In the genomic region with DNA sequence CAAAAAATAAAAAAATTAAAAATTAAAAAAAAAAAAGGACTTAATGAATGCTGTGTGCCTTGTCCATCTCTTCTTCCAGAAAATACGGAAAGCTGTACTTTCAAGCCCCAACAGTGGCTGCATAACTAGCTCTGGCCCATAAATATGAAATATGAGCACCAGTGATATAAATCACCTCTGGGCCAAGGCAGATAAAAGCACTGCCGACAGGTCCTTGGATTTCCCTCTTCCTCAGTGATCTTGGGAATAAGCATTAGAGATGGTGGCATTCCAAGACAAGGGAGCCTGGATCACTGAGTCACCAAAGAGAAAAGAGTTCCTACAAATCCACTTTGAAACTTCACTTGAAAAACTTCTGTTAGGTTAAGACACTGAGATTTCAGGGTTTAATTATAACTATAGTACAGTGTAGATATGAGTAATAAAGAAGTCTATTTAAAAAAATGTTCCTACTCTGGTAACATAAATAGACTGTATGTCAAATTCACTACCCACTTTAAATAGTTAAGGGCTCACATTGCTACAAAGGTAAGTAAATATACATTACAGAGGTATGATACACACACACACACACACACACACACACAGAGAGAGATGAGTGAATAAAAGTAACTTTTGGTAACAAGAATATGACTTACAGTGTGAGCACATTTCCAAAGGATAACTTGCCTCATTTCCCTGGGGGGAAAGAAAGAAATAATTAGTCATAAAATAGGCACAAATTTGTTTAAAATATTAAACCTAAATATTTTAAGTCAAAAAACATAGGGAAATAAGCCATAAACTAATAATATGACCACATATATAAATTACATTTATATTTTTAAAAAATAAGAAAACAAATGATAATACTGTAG, we compare ENCODE assay signal across 15 cellular contexts. TPM values are rescaled to one million over a fixed set of nuclear protein-coding genes. Genes with fewer than 3 reads are reported as not detected.
A peak's percentile ranks its signal among the peaks of the same experiment; 100 is the strongest.
DNase-seq lines count a peak whose midpoint lies in the region; ATAC-seq and TF ChIP-seq lines count a peak whose summit lies in the region.
"Had no signal": no experiment of that assay in that cellular context is flagged by ENCODE, and none has a peak within 500 bp of the region (broad histone marks: within the 10 kb centered on the region; RNA-seq: fewer than 3 reads in every experiment).

No MANE protein-coding gene starts in this region.

- H3K79me2 ChIP-seq in GM23338 (replicated peaks; ENCODE audit: insufficient read depth) = peaks cover 100% of the 10 kb centered on the region

- peaks cover 49% of the 10 kb centered on the region for H3K4me1 ChIP-seq in CD8-positive, alpha-beta T cell (ENCODE audit: insufficient read depth, low read length)
- peaks cover 11% of the 10 kb centered on the region; the same call in 1 of the 2 replicates for H3K4me1 ChIP-seq in GM23338 (ENCODE audit: insufficient read depth)
- H3K4me1 ChIP-seq in naive thymus-derived CD4-positive, alpha-beta T cell (ENCODE audit: control insufficient read depth in 2 of 2, insufficient read depth in 2 of 2, low read length in 2 of 2) = peaks cover 10 to 18% of the 10 kb centered on the region in 2 donors

- intact Hi-C loops in CD8-positive, alpha-beta T cell (cut with DNase I, micrococcal nuclease) = no loop called here
- intact Hi-C loops in naive thymus-derived CD4-positive, alpha-beta T cell (cut with micrococcal nuclease) = loop anchor here in 1 of 2 donors (2.0 kb wide), 1 partner anchor 14 kb away; no protein-coding TSS in a partner anchor

- no peak overlapping the region for H2AFZ ChIP-seq in GM23338

- ATAC-seq in CD8-positive, alpha-beta T cell = no peak
- ATAC-seq in GM23338 (no peak), T-helper 17 cell (no peak), HG02970 (IDR thresholded peaks at IDR 0.05; ENCODE audit: low FRiP score, unreplicated experiment) (no peak)
- ATAC-seq in naive thymus-derived CD4-positive, alpha-beta T cell = no peak
- ATAC-seq: left lung; stimulated activated effector memory CD8-positive, alpha-beta T cell treated with anti-CD3 and anti-CD28 coated beads, Interleukin-12 subunit alpha, Interleukin-12 subunit beta, amount 100 ng/mL, for 72 hours had no signal

- no peaks in the 10 kb centered on the region for H3K27me3 Mint-ChIP-seq in CD8-positive, alpha-beta T cell (ENCODE audit: low read depth)
- no peaks in the 10 kb centered on the region for H3K27me3 Mint-ChIP-seq in GM23338 (ENCODE audit: insufficient read depth, low read depth, poor library complexity)
- H3K27me3 Mint-ChIP-seq in T-helper 17 cell = no peaks in the 10 kb centered on the region
- no peaks in the 10 kb centered on the region for H3K27me3 Mint-ChIP-seq in naive thymus-derived CD4-positive, alpha-beta T cell

- H3K36me3 Mint-ChIP-seq in CD8-positive, alpha-beta T cell = peaks cover 48% of the 10 kb centered on the region
- peaks cover 9% of the 10 kb centered on the region for H3K36me3 Mint-ChIP-seq in GM23338 (ENCODE audit: low read depth)
- H3K36me3 Mint-ChIP-seq in T-helper 17 cell (ENCODE audit: low read depth) = peaks cover 7% of the 10 kb centered on the region
- peaks cover 8 to 27% (median 22%) of the 10 kb centered on the region in 5 donors for H3K36me3 Mint-ChIP-seq in naive thymus-derived CD4-positive, alpha-beta T cell

- no peaks in the 10 kb centered on the region for H3K9me2 ChIP-seq in GM23338 (ENCODE audit: insufficient read depth)

- H3F3A ChIP-seq in GM23338 (replicated peaks; ENCODE audit: low read depth) = no peaks in the 10 kb centered on the region

- no peak overlapping the region for H3K27ac ChIP-seq in CD8-positive, alpha-beta T cell (ENCODE audit: low read depth, low read length)
- H3K27ac ChIP-seq in GM23338 (ENCODE audit: low read depth) = no peak overlapping the region
- H3K27ac ChIP-seq in naive thymus-derived CD4-positive, alpha-beta T cell (ENCODE audit: low read depth, low read length) = no peak overlapping the region
- H3K27ac ChIP-seq: left lung had no signal

- peaks cover 51% of the 10 kb centered on the region for H4K20me1 ChIP-seq in GM23338 (replicated peaks; ENCODE audit: insufficient read depth)

- no peaks in the 10 kb centered on the region for H3K9me3 Mint-ChIP-seq in CD8-positive, alpha-beta T cell
- H3K9me3 Mint-ChIP-seq in GM23338 = no peaks in the 10 kb centered on the region
- peaks cover 0 to 3% (median 0%) of the 10 kb centered on the region in 11 donors for H3K9me3 Mint-ChIP-seq in naive thymus-derived CD4-positive, alpha-beta T cell
- H3K9me3 Mint-ChIP-seq: stimulated activated effector memory CD8-positive, alpha-beta T cell treated with anti-CD3 and anti-CD28 coated beads, Interleukin-12 subunit alpha, Interleukin-12 subunit beta, amount 100 ng/mL, for 72 hours had no signal

- no peak overlapping the region for H3K4me3 Mint-ChIP-seq in CD8-positive, alpha-beta T cell
- H3K4me3 Mint-ChIP-seq in GM23338 (no peak overlapping the region), T-helper 17 cell (no peak overlapping the region)
- H3K4me3 Mint-ChIP-seq in naive thymus-derived CD4-positive, alpha-beta T cell = peak overlapping the region in 4 of 10 donors; percentile 5 to 39 (median 30)
- H3K4me3 Mint-ChIP-seq: stimulated activated effector memory CD8-positive, alpha-beta T cell treated with anti-CD3 and anti-CD28 coated beads, Interleukin-12 subunit alpha, Interleukin-12 subunit beta, amount 100 ng/mL, for 72 hours had no signal

- CTCF ChIA-PET in CD8-positive, alpha-beta T cell (lab: Charles Lee) = interaction anchor here (0.9 kb wide), 1 partner anchor 21 kb away, joined by 3 read pairs; no protein-coding TSS in a partner anchor
- CTCF ChIA-PET in naive thymus-derived CD4-positive, alpha-beta T cell (lab: Charles Lee) = interaction anchor here (0.7 kb wide), 1 partner anchor 21 kb away, joined by 3 read pairs; no protein-coding TSS in a partner anchor

- POLR2A ChIA-PET in CD8-positive, alpha-beta T cell (lab: Charles Lee) = no interaction called here
- POLR2A ChIA-PET in naive thymus-derived CD4-positive, alpha-beta T cell (lab: Charles Lee) = interaction anchor here (0.6 to 0.8 kb wide), 2 partner anchors 18 to 33 kb away, joined by 3 read pairs; no protein-coding TSS in a partner anchor

- no peak for TF ChIP-seq CTCF in CD8-positive, alpha-beta T cell (IDR thresholded peaks at IDR 0.05)
- no peak for TF ChIP-seq CTCF in GM23338 (conservative IDR thresholded peaks at IDR 0.05; ENCODE audit: low read depth in 2 of 2)

- peak overlapping the region; percentile 27 for H3K27ac Mint-ChIP-seq in CD8-positive, alpha-beta T cell
- H3K27ac Mint-ChIP-seq in GM23338 = peak overlapping the region; percentile 68
- peak overlapping the region; percentile 77 for H3K27ac Mint-ChIP-seq in T-helper 17 cell
- peak overlapping the region in 5 of 9 donors; percentile 2 to 73 (median 53) for H3K27ac Mint-ChIP-seq in naive thymus-derived CD4-positive, alpha-beta T cell

- H3K27me3 ChIP-seq in CD8-positive, alpha-beta T cell (ENCODE audit: insufficient read depth, low read length) = no peaks in the 10 kb centered on the region
- no peaks in the 10 kb centered on the region for H3K27me3 ChIP-seq in GM23338 (ENCODE audit: insufficient read depth)
- H3K27me3 ChIP-seq in naive thymus-derived CD4-positive, alpha-beta T cell (ENCODE audit: control insufficient read depth in 2 of 2, insufficient read depth in 2 of 2, low read length in 2 of 2) = no peaks in the 10 kb centered on the region
- H3K27me3 ChIP-seq: left lung had no signal

- H3K9me3 ChIP-seq in CD8-positive, alpha-beta T cell (ENCODE audit: low read length) = no peaks in the 10 kb centered on the region
- H3K9me3 ChIP-seq in T-helper 17 cell (ENCODE audit: control insufficient read depth, low read length, poor library complexity, severe bottlenecking) = no peaks in the 10 kb centered on the region
- no peaks in the 10 kb centered on the region for H3K9me3 ChIP-seq in naive thymus-derived CD4-positive, alpha-beta T cell (ENCODE audit: control insufficient read depth in 2 of 3, low read length in 3 of 3)
- H3K9me3 ChIP-seq: left lung had no signal

- H3K36me3 ChIP-seq in CD8-positive, alpha-beta T cell (ENCODE audit: insufficient read depth, low read length) = peaks cover under 1% of the 10 kb centered on the region
- H3K36me3 ChIP-seq in GM23338 (ENCODE audit: insufficient read depth) = no peaks in the 10 kb centered on the region
- H3K36me3 ChIP-seq in naive thymus-derived CD4-positive, alpha-beta T cell (ENCODE audit: control insufficient read depth in 2 of 3, insufficient read depth in 3 of 3, low read length in 3 of 3) = peaks cover 0 to 13% (median 0%) of the 10 kb centered on the region in 3 experiments

- H3K4me2 ChIP-seq in GM23338 = no peak overlapping the region

- DNase-seq in CD8-positive, alpha-beta T cell = no peak
- DNase-seq in GM23338 (ENCODE audit: low spot score) (no peak), T-helper 17 cell (no peak), AG20443 (ENCODE audit: low spot score) (no peak), AG08396 (ENCODE audit: low spot score) (no peak), NCI-H1694 (lab: John Stamatoyannopoulos, UW) (no peak)
- DNase-seq in naive thymus-derived CD4-positive, alpha-beta T cell = no peak
- DNase-seq: activated CD4-positive, alpha-beta T cell treated with anti-CD3 and anti-CD28 coated beads for 4 hours; activated naive CD4-positive, alpha-beta T cell treated with anti-CD3 and anti-CD28 coated beads, Interleukin-2, amount 50 U/mL, for 16 hours; dermis blood vessel endothelial cell; left lung; NCI-H1092 treated with DMSO at 0.1 percent for 48 hours; NCI-H748 treated with DMSO at 0.1 percent for 48 hours had no signal

- peaks cover 81% of the 10 kb centered on the region for H3K4me1 Mint-ChIP-seq in CD8-positive, alpha-beta T cell (ENCODE audit: low read depth)
- H3K4me1 Mint-ChIP-seq in GM23338 (peaks cover 22% of the 10 kb centered on the region), T-helper 17 cell (peaks cover 54% of the 10 kb centered on the region)
- H3K4me1 Mint-ChIP-seq in naive thymus-derived CD4-positive, alpha-beta T cell = peaks cover 48 to 93% (median 89%) of the 10 kb centered on the region in 7 donors

- no peak overlapping the region for H3K4me3 ChIP-seq in CD8-positive, alpha-beta T cell (ENCODE audit: low read depth, low read length)
- H3K4me3 ChIP-seq in GM23338 = no peak overlapping the region
- no peak overlapping the region for H3K4me3 ChIP-seq in naive thymus-derived CD4-positive, alpha-beta T cell (ENCODE audit: low read length)
- H3K4me3 ChIP-seq: left lung had no signal

TF ChIP-seq in GM23338, 12 proteins besides CTCF, POLR2A, EP300 and RAD21 (continues in another document):
- TF ChIP-seq EZH2phosphoT487 (IDR thresholded peaks at IDR 0.05; ENCODE audit: unreplicated experiment) = no peak

RNA-seq across cellular contexts. Expression of gene PPP3R1, which starts 35.6 kb away (rescaled TPM):
- total RNA-seq in CD8-positive, alpha-beta T cell = 10 to 100 TPM; 68.4 to 77.0 TPM
- 49.6 and 52.7 TPM in 2 replicates for total RNA-seq in GM23338 (2014; rRNA removed; shearing (Covaris generic))
- 7.9 and 9.0 TPM in 2 replicates for polyA plus RNA-seq in GM23338 (2016; fragmentation: Nextera tagmentation; extraction: Ambion mirVana)
- total RNA-seq in T-helper 17 cell = 10 to 100 TPM; 60.3 to 83.9 TPM
- total RNA-seq in naive thymus-derived CD4-positive, alpha-beta T cell = 10 to 100 TPM; 54.1 to 78.2 (median 70.0) TPM
- 1 to 10 TPM; 2.6 to 7.2 TPM for polyA plus RNA-seq in naive thymus-derived CD4-positive, alpha-beta T cell

RNA-seq across cellular contexts. Expression of gene PNO1, which starts 59.0 kb away (rescaled TPM):
- total RNA-seq in CD8-positive, alpha-beta T cell = 10 to 100 TPM; 35.3 to 36.0 TPM
- total RNA-seq in GM23338 (2014; rRNA removed; shearing (Covaris generic)) = 31.1 and 34.6 TPM in 2 replicates
- polyA plus RNA-seq in GM23338 (2016; fragmentation: Nextera tagmentation; extraction: Ambion mirVana) = 39.4 and 43.7 TPM in 2 replicates
- 10 to 100 TPM; 20.6 to 26.4 TPM for total RNA-seq in T-helper 17 cell
- 10 to 100 TPM; 11.0 to 31.0 (median 12.8) TPM for total RNA-seq in naive thymus-derived CD4-positive, alpha-beta T cell
- 10 to 100 TPM; 19.2 to 22.5 TPM for polyA plus RNA-seq in naive thymus-derived CD4-positive, alpha-beta T cell

Comparison
In these comparisons a context has a peak if more than half of its experiments do, and no peak if none do; other contexts are left out.
1. H3K27ac Mint-ChIP-seq: peak in every context shown above with its lines; median percentile 77 in T-helper 17 cell; 68 in GM23338; 53 in naive thymus-derived CD4-positive, alpha-beta T cell; 27 in CD8-positive, alpha-beta T cell.